ENCODE assay signal across 20 cellular contexts in genomic region chr7:50552139-50552538, GRCh38. TPM values are rescaled to one million over a fixed set of nuclear protein-coding genes. Genes with fewer than 3 reads are reported as not detected.
DNase-seq lines count a peak whose midpoint lies in the region; ATAC-seq and TF ChIP-seq lines count a peak whose summit lies in the region.
"Had no signal": no experiment of that assay in that cellular context is flagged by ENCODE, and none has a peak within 500 bp of the region (broad histone marks: within the 10 kb centered on the region; RNA-seq: fewer than 3 reads in every experiment).

No MANE protein-coding gene starts in this region.

- no peaks in the 10 kb centered on the region for H3K36me3 ChIP-seq in lung (ENCODE audit: control insufficient read depth in 2 of 2, insufficient read depth in 2 of 2, low read length in 2 of 2)
- H3K36me3 ChIP-seq: HAP-1, ovary, thoracic aorta had no signal

- no peak overlapping the region for H3K27ac Mint-ChIP-seq in activated naive CD4-positive, alpha-beta T cell treated with anti-CD3 and anti-CD28 coated beads, Interleukin-2, amount 50 U/mL, for 72 hours
- H3K27ac Mint-ChIP-seq: effector memory CD8-positive, alpha-beta T cell; T-cell had no signal

- H3K4me3 ChIP-seq in lung = no peak overlapping the region
- H3K4me3 ChIP-seq: HAP-1, ovary, smooth muscle cell, thoracic aorta had no signal

- no peaks in the 10 kb centered on the region for H3K36me3 Mint-ChIP-seq in activated naive CD4-positive, alpha-beta T cell treated with anti-CD3 and anti-CD28 coated beads, Interleukin-2, amount 50 U/mL, for 72 hours
- H3K36me3 Mint-ChIP-seq: T-cell had no signal

- H3K9me3 Mint-ChIP-seq in activated naive CD4-positive, alpha-beta T cell treated with anti-CD3 and anti-CD28 coated beads, Interleukin-2, amount 50 U/mL, for 72 hours = no peaks in the 10 kb centered on the region
- H3K9me3 Mint-ChIP-seq: effector memory CD8-positive, alpha-beta T cell; T-cell had no signal

- TF ChIP-seq CTCF in lung (IDR thresholded peaks at IDR 0.05; ENCODE audit: control extremely low read depth, extremely low read depth) = no peak

- DNase-seq in DMS79 treated with DMSO at 0.1 percent for 48 hours (lab: John Stamatoyannopoulos, UW) (peak; percentile 97), NCI-H2029 (lab: John Stamatoyannopoulos, UW) (peak; percentile 96), NCI-H69 (lab: John Stamatoyannopoulos, UW) (peak; percentile 99), lung (ENCODE audit: low spot score) (no peak), ureter (ENCODE audit: low spot score) (no peak)
- no peak for DNase-seq in stimulated activated CD4-positive, alpha-beta T cell treated with anti-CD3 and anti-CD28 coated beads, Interleukin-4, amount 100 ng/mL, for 4 hours
- no peak for DNase-seq in activated naive CD4-positive, alpha-beta T cell treated with anti-CD3 and anti-CD28 coated beads, Interleukin-2, amount 50 U/mL, for 72 hours (ENCODE audit: low spot score in 2 of 2)
- DNase-seq: activated effector memory CD4-positive, alpha-beta T cell treated with anti-CD3 and anti-CD28 coated beads, Interleukin-2, amount 50 U/mL, for 16 hours; amygdala; cerebellar nuclear complex; effector memory CD8-positive, alpha-beta T cell; NK-92 treated with Interleukin-12 subunit alpha and Interleukin-12 subunit beta, amount 100 ng/mL, for 24 hours; ovary; T-cell had no signal

- ATAC-seq in lung (ENCODE audit: insufficient read depth, low FRiP score) = peak; percentile 65
- ATAC-seq in activated naive CD4-positive, alpha-beta T cell treated with anti-CD3 and anti-CD28 coated beads, Interleukin-2, amount 50 U/mL, for 72 hours = no peak
- no peak for ATAC-seq in GM19351 (IDR thresholded peaks at IDR 0.05; ENCODE audit: unreplicated experiment)
- ATAC-seq: effector memory CD8-positive, alpha-beta T cell; T-cell had no signal

- WGBS in lung, 2 donors = 67 to 78% methylated on average over 4 of the region's 4 CpGs

- H3K9me3 ChIP-seq in lung (ENCODE audit: control insufficient read depth in 2 of 2, insufficient read depth in 1 of 2, low read length in 1 of 2) = no peaks in the 10 kb centered on the region
- H3K9me3 ChIP-seq: HAP-1, ovary, thoracic aorta had no signal

- no peaks in the 10 kb centered on the region for H3K27me3 ChIP-seq in lung (ENCODE audit: control insufficient read depth, insufficient read depth)
- H3K27me3 ChIP-seq: ovary had no signal

- H3K27ac ChIP-seq in lung (ENCODE audit: low read depth in 1 of 2, low read length in 1 of 2) = no peak overlapping the region
- H3K27ac ChIP-seq: ovary, RWPE1, thoracic aorta had no signal

- H3K4me1 ChIP-seq in lung (ENCODE audit: control insufficient read depth in 2 of 2, insufficient read depth in 2 of 2, low read length in 2 of 2) = peaks cover 0 to 4% of the 10 kb centered on the region in 2 donors
- H3K4me1 ChIP-seq: HAP-1 had no signal

RNA-seq across cellular contexts. Expression of gene DDC, which starts 13.1 kb away (rescaled TPM):
- total RNA-seq in lung = 1 to 10 TPM; 2.1 to 3.1 TPM
- polyA plus RNA-seq in lung = 1 to 10 TPM in 1 of 2 donors, under 1 TPM in 1; 0.23 to 1.2 TPM
- total RNA-seq in ureter = not detected
- under 1 TPM in 1 of 2 donors, not detected in 1; 0.43 TPM for total RNA-seq in activated naive CD4-positive, alpha-beta T cell treated with anti-CD3 and anti-CD28 coated beads, Interleukin-2, amount 50 U/mL, for 72 hours
- total RNA-seq: HT1080, smooth muscle cell, T-cell had no signal
- polyA plus RNA-seq: smooth muscle cell had no signal

Comparison
In these comparisons a context has a peak if more than half of its experiments do, and no peak if none do; other contexts are left out.
1. DNase-seq: peak in DMS79 treated with DMSO at 0.1 percent for 48 hours (single experiment), NCI-H2029 (single experiment) and NCI-H69 (single experiment); none in lung (single experiment), stimulated activated CD4-positive, alpha-beta T cell treated with anti-CD3 and anti-CD28 coated beads, Interleukin-4, amount 100 ng/mL, for 4 hours (0 of 2), ureter (single experiment) and activated naive CD4-positive, alpha-beta T cell treated with anti-CD3 and anti-CD28 coated beads, Interleukin-2, amount 50 U/mL, for 72 hours (0 of 2).